ENCODE assay signal across 1 cellular context in the genomic region with DNA sequence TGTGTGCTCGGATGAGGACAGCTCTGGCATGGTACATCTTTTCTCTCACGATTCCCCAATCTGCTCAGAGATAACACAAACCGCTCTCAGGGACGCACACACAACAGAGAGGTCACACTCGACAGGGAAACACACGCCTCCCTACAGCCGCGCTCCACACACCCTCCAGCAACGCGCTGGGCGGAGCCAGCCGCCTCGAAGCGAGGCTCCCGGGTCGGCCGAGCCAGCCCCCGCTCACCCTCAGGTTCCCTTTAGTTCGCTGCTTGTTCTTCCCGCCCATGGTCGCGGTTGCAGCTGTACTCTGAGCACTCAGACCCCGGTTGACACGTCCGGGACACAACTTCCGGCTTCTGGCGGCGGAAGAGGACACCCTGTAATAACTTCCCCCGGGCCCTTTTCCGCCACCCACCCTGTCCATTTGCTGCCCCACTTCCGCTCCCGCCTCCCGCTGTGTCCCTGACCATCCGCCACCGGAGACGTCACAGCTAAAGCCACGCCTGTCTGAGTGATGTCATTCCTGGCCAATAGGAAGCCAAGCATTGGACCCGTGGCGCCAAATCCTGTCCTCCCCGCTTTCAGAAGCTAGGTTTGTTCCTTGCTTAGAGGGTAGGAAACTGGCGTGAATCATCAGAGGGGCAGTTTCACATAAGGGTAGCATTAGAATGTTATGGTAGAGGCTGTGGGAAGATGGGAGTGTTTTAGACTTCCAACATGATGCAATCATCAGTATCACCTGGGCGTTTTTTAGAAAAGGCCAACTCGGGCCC.
TF ChIP-seq lines count a peak whose summit lies in the region.

A gene with protein sequence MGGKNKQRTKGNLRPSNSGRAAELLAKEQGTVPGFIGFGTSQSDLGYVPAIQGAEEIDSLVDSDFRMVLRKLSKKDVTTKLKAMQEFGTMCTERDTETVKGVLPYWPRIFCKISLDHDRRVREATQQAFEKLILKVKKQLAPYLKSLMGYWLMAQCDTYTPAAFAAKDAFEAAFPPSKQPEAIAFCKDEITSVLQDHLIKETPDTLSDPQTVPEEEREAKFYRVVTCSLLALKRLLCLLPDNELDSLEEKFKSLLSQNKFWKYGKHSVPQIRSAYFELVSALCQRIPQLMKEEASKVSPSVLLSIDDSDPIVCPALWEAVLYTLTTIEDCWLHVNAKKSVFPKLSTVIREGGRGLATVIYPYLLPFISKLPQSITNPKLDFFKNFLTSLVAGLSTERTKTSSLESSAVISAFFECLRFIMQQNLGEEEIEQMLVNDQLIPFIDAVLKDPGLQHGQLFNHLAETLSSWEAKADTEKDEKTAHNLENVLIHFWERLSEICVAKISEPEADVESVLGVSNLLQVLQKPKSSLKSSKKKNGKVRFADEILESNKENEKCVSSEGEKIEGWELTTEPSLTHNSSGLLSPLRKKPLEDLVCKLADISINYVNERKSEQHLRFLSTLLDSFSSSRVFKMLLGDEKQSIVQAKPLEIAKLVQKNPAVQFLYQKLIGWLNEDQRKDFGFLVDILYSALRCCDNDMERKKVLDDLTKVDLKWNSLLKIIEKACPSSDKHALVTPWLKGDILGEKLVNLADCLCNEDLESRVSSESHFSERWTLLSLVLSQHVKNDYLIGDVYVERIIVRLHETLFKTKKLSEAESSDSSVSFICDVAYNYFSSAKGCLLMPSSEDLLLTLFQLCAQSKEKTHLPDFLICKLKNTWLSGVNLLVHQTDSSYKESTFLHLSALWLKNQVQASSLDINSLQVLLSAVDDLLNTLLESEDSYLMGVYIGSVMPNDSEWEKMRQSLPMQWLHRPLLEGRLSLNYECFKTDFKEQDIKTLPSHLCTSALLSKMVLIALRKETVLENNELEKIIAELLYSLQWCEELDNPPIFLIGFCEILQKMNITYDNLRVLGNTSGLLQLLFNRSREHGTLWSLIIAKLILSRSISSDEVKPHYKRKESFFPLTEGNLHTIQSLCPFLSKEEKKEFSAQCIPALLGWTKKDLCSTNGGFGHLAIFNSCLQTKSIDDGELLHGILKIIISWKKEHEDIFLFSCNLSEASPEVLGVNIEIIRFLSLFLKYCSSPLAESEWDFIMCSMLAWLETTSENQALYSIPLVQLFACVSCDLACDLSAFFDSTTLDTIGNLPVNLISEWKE (N-terminal part only) (minus strand): TSS at position 352 of the 767 bp plus-strand sequence. CDS start 72 bp downstream, at position 280.

TF ChIP-seq in GM12878, 131 proteins besides CTCF, POLR2A, EP300 and RAD21 (continued from another document and continues in another):
- TF ChIP-seq, protein P1, sequence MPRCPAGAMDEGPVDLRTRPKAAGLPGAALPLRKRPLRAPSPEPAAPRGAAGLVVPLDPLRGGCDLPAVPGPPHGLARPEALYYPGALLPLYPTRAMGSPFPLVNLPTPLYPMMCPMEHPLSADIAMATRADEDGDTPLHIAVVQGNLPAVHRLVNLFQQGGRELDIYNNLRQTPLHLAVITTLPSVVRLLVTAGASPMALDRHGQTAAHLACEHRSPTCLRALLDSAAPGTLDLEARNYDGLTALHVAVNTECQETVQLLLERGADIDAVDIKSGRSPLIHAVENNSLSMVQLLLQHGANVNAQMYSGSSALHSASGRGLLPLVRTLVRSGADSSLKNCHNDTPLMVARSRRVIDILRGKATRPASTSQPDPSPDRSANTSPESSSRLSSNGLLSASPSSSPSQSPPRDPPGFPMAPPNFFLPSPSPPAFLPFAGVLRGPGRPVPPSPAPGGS (IDR thresholded peaks at IDR 0.05; ENCODE audit: borderline replicate concordance, insufficient read depth, low read depth, low read length, poor library complexity, severe bottlenecking): no peak
- TF ChIP-seq NFIC (IDR thresholded peaks at IDR 0.05; ENCODE audit: low read depth, low read length) (0 out of 2 replicates have a peak, but pooled peaks have one; percentile 35), HDAC2 (IDR thresholded peaks at IDR 0.05) (no peak), RAD51 (IDR thresholded peaks at IDR 0.05) (peak; percentile 83), HCFC1 (IDR thresholded peaks at IDR 0.05; ENCODE audit: low read length) (peak; percentile 85), STAT1 (conservative IDR thresholded peaks at IDR 0.05) (peak; percentile 82; the same call in 1 of the 2 replicates), SIN3A (IDR thresholded peaks at IDR 0.05; ENCODE audit: low read depth, low read length) (peak; percentile 92), POU2F2 (IDR thresholded peaks at IDR 0.05; ENCODE audit: borderline replicate concordance, low read depth, low read length) (no peak), BCL11A (IDR thresholded peaks at IDR 0.05; ENCODE audit: low read depth, low read length) (0 out of 2 replicates have a peak, but pooled peaks have one; percentile 37), EZH2 (IDR thresholded peaks at IDR 0.05; ENCODE audit: borderline replicate concordance, control insufficient read depth, low read depth, low read length) (no peak), NFYA (IDR thresholded peaks at IDR 0.05; ENCODE audit: borderline replicate concordance, low read depth, low read length) (peak; percentile 66; the same call in 1 of the 2 replicates), MXI1 (IDR thresholded peaks at IDR 0.05; ENCODE audit: low read depth, low read length) (peak; percentile 92), SREBF2 (IDR thresholded peaks at IDR 0.05; ENCODE audit: low read length) (peak; percentile 57; the same call in 1 of the 2 replicates), BHLHE40 (IDR thresholded peaks at IDR 0.05; ENCODE audit: borderline replicate concordance in 1 of 2, low read depth in 2 of 2, low read length in 1 of 2) (0 out of 4 replicates have a peak, but pooled peaks of 1 of the 2 experiments have one; percentile 43), MYC (IDR thresholded peaks at IDR 0.05; ENCODE audit: insufficient read depth, insufficient read length, insufficient replicate concordance, low read length, severe bottlenecking) (no peak), PAX5 (IDR thresholded peaks at IDR 0.05; ENCODE audit: borderline replicate concordance, low read depth, low read length) (no peak), EED (IDR thresholded peaks at IDR 0.05; ENCODE audit: low read depth) (no peak), RB1 (IDR thresholded peaks at IDR 0.05; ENCODE audit: borderline replicate concordance) (peak; percentile 87; the same call in 1 of the 2 replicates), CEBPB (IDR thresholded peaks at IDR 0.05; ENCODE audit: borderline replicate concordance in 1 of 2, low read depth in 2 of 2, low read length in 2 of 2) (no peak), SMAD5 (IDR thresholded peaks at IDR 0.05; ENCODE audit: low read depth) (peak; percentile 81; the same call in 1 of the 2 replicates), CBX3 (IDR thresholded peaks at IDR 0.05; ENCODE audit: borderline replicate concordance, low read depth) (no peak), NBN (IDR thresholded peaks at IDR 0.05) (peak; percentile 96), BMI1 (IDR thresholded peaks at IDR 0.05; ENCODE audit: borderline replicate concordance) (no peak), HDGF (IDR thresholded peaks at IDR 0.05) (peak; percentile 77; the same call in 1 of the 2 replicates), FOXM1 (IDR thresholded peaks at IDR 0.05; ENCODE audit: low read depth, low read length) (no peak; the same call in 1 of the 2 replicates), ZNF217 (IDR thresholded peaks at IDR 0.05) (no peak), RFX5 (IDR thresholded peaks at IDR 0.05; ENCODE audit: low read depth, low read length) (no peak; the same call in 1 of the 2 replicates), CHD2 (IDR thresholded peaks at IDR 0.05; ENCODE audit: borderline replicate concordance, low read depth, low read length) (peak; percentile 92), RCOR1 (conservative IDR thresholded peaks at IDR 0.05; ENCODE audit: low read depth, low read length) (no peak), SRF (IDR thresholded peaks at IDR 0.05; ENCODE audit: low read depth in 2 of 2, low read length in 2 of 2) (peak; percentile 32 to 75; a peak in 2 of 4 replicates), GATAD2B (conservative IDR thresholded peaks at IDR 0.05; ENCODE audit: low read depth) (no peak; the same call in 1 of the 2 replicates), ETV6 (conservative IDR thresholded peaks at IDR 0.05 in 1 of 2, IDR thresholded peaks at IDR 0.05 in 1 of 2; ENCODE audit: borderline replicate concordance in 1 of 2, low read depth in 1 of 2) (peak in 1 of 2 experiments; percentile 83; a peak in 2 of 4 replicates), IKZF1 (conservative IDR thresholded peaks at IDR 0.05) (peak; percentile 88)
- TF ChIP-seq, protein P2, sequence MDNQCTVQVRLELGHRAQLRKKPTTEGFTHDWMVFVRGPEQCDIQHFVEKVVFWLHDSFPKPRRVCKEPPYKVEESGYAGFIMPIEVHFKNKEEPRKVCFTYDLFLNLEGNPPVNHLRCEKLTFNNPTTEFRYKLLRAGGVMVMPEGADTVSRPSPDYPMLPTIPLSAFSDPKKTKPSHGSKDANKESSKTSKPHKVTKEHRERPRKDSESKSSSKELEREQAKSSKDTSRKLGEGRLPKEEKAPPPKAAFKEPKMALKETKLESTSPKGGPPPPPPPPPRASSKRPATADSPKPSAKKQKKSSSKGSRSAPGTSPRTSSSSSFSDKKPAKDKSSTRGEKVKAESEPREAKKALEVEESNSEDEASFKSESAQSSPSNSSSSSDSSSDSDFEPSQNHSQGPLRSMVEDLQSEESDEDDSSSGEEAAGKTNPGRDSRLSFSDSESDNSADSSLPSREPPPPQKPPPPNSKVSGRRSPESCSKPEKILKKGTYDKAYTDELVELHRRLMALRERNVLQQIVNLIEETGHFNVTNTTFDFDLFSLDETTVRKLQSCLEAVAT (IDR thresholded peaks at IDR 0.05): 0 out of 2 replicates have a peak, but pooled peaks have one; percentile 65
- TF ChIP-seq, protein P3, sequence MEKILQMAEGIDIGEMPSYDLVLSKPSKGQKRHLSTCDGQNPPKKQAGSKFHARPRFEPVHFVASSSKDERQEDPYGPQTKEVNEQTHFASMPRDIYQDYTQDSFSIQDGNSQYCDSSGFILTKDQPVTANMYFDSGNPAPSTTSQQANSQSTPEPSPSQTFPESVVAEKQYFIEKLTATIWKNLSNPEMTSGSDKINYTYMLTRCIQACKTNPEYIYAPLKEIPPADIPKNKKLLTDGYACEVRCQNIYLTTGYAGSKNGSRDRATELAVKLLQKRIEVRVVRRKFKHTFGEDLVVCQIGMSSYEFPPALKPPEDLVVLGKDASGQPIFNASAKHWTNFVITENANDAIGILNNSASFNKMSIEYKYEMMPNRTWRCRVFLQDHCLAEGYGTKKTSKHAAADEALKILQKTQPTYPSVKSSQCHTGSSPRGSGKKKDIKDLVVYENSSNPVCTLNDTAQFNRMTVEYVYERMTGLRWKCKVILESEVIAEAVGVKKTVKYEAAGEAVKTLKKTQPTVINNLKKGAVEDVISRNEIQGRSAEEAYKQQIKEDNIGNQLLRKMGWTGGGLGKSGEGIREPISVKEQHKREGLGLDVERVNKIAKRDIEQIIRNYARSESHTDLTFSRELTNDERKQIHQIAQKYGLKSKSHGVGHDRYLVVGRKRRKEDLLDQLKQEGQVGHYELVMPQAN (conservative IDR thresholded peaks at IDR 0.05): peak; percentile 93
- TF ChIP-seq, protein P4, sequence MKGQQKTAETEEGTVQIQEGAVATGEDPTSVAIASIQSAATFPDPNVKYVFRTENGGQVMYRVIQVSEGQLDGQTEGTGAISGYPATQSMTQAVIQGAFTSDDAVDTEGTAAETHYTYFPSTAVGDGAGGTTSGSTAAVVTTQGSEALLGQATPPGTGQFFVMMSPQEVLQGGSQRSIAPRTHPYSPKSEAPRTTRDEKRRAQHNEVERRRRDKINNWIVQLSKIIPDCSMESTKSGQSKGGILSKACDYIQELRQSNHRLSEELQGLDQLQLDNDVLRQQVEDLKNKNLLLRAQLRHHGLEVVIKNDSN (IDR thresholded peaks at IDR 0.05; ENCODE audit: borderline replicate concordance, extremely low read length, insufficient read depth, low read depth, low read length): peak; percentile 62
- TF ChIP-seq, protein P5, sequence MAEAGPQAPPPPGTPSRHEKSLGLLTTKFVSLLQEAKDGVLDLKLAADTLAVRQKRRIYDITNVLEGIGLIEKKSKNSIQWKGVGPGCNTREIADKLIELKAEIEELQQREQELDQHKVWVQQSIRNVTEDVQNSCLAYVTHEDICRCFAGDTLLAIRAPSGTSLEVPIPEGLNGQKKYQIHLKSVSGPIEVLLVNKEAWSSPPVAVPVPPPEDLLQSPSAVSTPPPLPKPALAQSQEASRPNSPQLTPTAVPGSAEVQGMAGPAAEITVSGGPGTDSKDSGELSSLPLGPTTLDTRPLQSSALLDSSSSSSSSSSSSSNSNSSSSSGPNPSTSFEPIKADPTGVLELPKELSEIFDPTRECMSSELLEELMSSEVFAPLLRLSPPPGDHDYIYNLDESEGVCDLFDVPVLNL (IDR thresholded peaks at IDR 0.05; ENCODE audit: low read depth, low read length): peak; percentile 90
- TF ChIP-seq, protein P6, sequence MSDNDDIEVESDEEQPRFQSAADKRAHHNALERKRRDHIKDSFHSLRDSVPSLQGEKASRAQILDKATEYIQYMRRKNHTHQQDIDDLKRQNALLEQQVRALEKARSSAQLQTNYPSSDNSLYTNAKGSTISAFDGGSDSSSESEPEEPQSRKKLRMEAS (IDR thresholded peaks at IDR 0.05; ENCODE audit: low read depth, low read length): no peak; the same call in 1 of the 2 replicates
- TF ChIP-seq, protein P7, sequence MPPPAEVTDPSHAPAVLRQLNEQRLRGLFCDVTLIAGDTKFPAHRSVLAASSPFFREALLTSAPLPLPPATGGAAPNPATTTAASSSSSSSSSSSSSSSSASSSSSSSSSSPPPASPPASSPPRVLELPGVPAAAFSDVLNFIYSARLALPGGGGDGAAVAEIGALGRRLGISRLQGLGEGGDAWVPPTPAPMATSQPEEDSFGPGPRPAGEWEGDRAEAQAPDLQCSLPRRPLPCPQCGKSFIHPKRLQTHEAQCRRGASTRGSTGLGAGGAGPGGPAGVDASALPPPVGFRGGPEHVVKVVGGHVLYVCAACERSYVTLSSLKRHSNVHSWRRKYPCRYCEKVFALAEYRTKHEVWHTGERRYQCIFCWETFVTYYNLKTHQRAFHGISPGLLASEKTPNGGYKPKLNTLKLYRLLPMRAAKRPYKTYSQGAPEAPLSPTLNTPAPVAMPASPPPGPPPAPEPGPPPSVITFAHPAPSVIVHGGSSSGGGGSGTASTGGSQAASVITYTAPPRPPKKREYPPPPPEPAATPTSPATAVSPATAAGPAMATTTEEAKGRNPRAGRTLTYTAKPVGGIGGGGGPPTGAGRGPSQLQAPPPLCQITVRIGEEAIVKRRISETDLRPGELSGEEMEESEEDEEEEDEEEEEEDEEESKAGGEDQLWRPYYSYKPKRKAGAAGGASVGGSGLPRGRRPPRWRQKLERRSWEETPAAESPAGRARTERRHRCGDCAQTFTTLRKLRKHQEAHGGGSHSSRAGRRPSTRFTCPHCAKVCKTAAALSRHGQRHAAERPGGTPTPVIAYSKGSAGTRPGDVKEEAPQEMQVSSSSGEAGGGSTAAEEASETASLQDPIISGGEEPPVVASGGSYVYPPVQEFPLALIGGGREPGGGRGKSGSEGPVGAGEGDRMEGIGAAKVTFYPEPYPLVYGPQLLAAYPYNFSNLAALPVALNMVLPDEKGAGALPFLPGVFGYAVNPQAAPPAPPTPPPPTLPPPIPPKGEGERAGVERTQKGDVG (CRISPR knock-in tag; IDR thresholded peaks at IDR 0.05): no peak
- TF ChIP-seq, protein P8, sequence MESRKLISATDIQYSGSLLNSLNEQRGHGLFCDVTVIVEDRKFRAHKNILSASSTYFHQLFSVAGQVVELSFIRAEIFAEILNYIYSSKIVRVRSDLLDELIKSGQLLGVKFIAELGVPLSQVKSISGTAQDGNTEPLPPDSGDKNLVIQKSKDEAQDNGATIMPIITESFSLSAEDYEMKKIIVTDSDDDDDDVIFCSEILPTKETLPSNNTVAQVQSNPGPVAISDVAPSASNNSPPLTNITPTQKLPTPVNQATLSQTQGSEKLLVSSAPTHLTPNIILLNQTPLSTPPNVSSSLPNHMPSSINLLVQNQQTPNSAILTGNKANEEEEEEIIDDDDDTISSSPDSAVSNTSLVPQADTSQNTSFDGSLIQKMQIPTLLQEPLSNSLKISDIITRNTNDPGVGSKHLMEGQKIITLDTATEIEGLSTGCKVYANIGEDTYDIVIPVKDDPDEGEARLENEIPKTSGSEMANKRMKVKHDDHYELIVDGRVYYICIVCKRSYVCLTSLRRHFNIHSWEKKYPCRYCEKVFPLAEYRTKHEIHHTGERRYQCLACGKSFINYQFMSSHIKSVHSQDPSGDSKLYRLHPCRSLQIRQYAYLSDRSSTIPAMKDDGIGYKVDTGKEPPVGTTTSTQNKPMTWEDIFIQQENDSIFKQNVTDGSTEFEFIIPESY (IDR thresholded peaks at IDR 0.05): no peak
